In genomic region chr2:101883860-101884259, GRCh38 we compare ENCODE assay signal across 9 cellular contexts.
DNase-seq lines count a peak whose midpoint lies in the region; ATAC-seq, FAIRE-seq and TF ChIP-seq lines count a peak whose summit lies in the region.
"Had no signal": no experiment of that assay in that cellular context is flagged by ENCODE, and none has a peak within 500 bp of the region (broad histone marks: within the 10 kb centered on the region; RNA-seq: fewer than 3 reads in every experiment).

No MANE protein-coding gene starts in this region.

- H3K9me3 ChIP-seq in ovary, result no peaks in the 10 kb centered on the region

- peak; percentile 77 for TF ChIP-seq CTCF in AG10803 (conservative IDR thresholded peaks at IDR 0.05; ENCODE audit: low read length)
- peak; percentile 47 for TF ChIP-seq CTCF in LNCaP clone FGC (IDR thresholded peaks at IDR 0.05; ENCODE audit: control insufficient read depth, extremely low read depth, insufficient read depth)
- no peak for TF ChIP-seq CTCF in activated B cell treated with CpG ODN at 0.5 μM for 24 hours (IDR thresholded peaks at IDR 0.05)
- TF ChIP-seq CTCF in ovary (IDR thresholded peaks at IDR 0.05), result peak in 2 of 3 donors; percentile 27 to 61

- intact Hi-C loops in activated B cell treated with CpG ODN at 0.5 μM for 24 hours (cut with micrococcal nuclease) (loop anchor here (1.0 to 10.0 kb wide), 5 partner anchors 111 to 559 kb away; partner anchors contain the start of genes IL18R1 and IL1R2), ovary (cut with DNase I) (loop anchor here in 1 of 4 donors (10.0 kb wide), 1 partner anchor 71 kb away; no protein-coding TSS in a partner anchor)

- DNase-seq in AG10803 (ENCODE audit: low read depth) (peak; percentile 61), GM18507 (ENCODE audit: extremely low spot score, insufficient read length, low read depth) (no peak), LNCaP clone FGC (ENCODE audit: low read depth) (no peak), activated B cell treated with CpG ODN at 0.5 μM for 24 hours (no peak), fibroblast of peridontal ligament (ENCODE audit: extremely low read depth) (peak; percentile 77), ovary (peak in 1 of 5 donors; percentile 31), NCI-H2081 treated with DMSO at 0.1 percent for 48 hours (lab: John Stamatoyannopoulos, UW) (no peak)

- no peaks in the 10 kb centered on the region for H3K27me3 ChIP-seq in ovary

- H3K4me1 Mint-ChIP-seq in activated B cell treated with CpG ODN at 0.5 μM for 24 hours, result peaks cover 2% of the 10 kb centered on the region

- H3K4me3 ChIP-seq in AG10803 (ENCODE audit: low read length), result no peak overlapping the region
- no peak overlapping the region for H3K4me3 ChIP-seq in LNCaP clone FGC (ENCODE audit: low read depth, low read length)
- no peak overlapping the region for H3K4me3 ChIP-seq in ovary
- H3K4me3 ChIP-seq: lung had no signal

- WGBS in ovary, 3 donors, result 40 to 55% (median 48%) methylated on average over 3 of the region's 3 CpGs

- H3K4me1 ChIP-seq in ovary (ENCODE audit: insufficient read depth), result no peaks in the 10 kb centered on the region

- no peaks in the 10 kb centered on the region for H3K27me3 Mint-ChIP-seq in activated B cell treated with CpG ODN at 0.5 μM for 24 hours

- TF ChIP-seq EP300 in ovary (IDR thresholded peaks at IDR 0.05), result no peak

- H3K9me3 Mint-ChIP-seq in activated B cell treated with CpG ODN at 0.5 μM for 24 hours, result no peaks in the 10 kb centered on the region

- TF ChIP-seq POLR2A in ovary (IDR thresholded peaks at IDR 0.05), result no peak

- no peak overlapping the region for H3K27ac Mint-ChIP-seq in activated B cell treated with CpG ODN at 0.5 μM for 24 hours

- peak; percentile 67 for ATAC-seq in activated B cell treated with CpG ODN at 0.5 μM for 24 hours (ENCODE audit: low read depth)
- ATAC-seq in GM18907 (IDR thresholded peaks at IDR 0.05; ENCODE audit: unreplicated experiment), result no peak

- no peak overlapping the region for H3K4me3 Mint-ChIP-seq in activated B cell treated with CpG ODN at 0.5 μM for 24 hours

- H3K27ac ChIP-seq in ovary, result no peak overlapping the region

- no peaks in the 10 kb centered on the region for H3K36me3 ChIP-seq in ovary

- CTCF ChIA-PET in activated B cell treated with CpG ODN at 0.5 μM for 24 hours (lab: Charles Lee), result interaction anchor here (0.6 to 3.0 kb wide), 23 partner anchors 11 to 565 kb away, joined by 3 to 64 read pairs (median 4); no protein-coding TSS in a partner anchor

- H3K36me3 Mint-ChIP-seq in activated B cell treated with CpG ODN at 0.5 μM for 24 hours (ENCODE audit: low read depth), result peaks cover 90% of the 10 kb centered on the region

- POLR2A ChIA-PET in activated B cell treated with CpG ODN at 0.5 μM for 24 hours (lab: Charles Lee), result interaction anchor here (0.7 to 1.3 kb wide), 2 partner anchors 53 to 356 kb away, joined by 3 to 5 read pairs; no protein-coding TSS in a partner anchor

- peak; percentile 79 for FAIRE-seq in GM18507 (lab: Jason Lieb, UNC)

Comparison
In these comparisons a context has a peak if more than half of its experiments do, and no peak if none do; other contexts are left out.
1. DNase-seq: peak in AG10803 (single experiment) and fibroblast of peridontal ligament (single experiment); none in GM18507 (single experiment), LNCaP clone FGC (single experiment), activated B cell treated with CpG ODN at 0.5 μM for 24 hours (single experiment) and NCI-H2081 treated with DMSO at 0.1 percent for 48 hours (single experiment).